Comparison of ENCODE assay signal across 8 cellular contexts in genomic region chr9:92762781-92763708, GRCh38. TPM values are rescaled to one million over a fixed set of nuclear protein-coding genes. Genes with fewer than 3 reads are reported as not detected.
DNase-seq lines count a peak whose midpoint lies in the region; ATAC-seq and TF ChIP-seq lines count a peak whose summit lies in the region.

No MANE protein-coding gene starts in this region.

- TF ChIP-seq POLR2A in right lobe of liver (IDR thresholded peaks at IDR 0.05) = no peak
- no peak for TF ChIP-seq POLR2A in tibial nerve (IDR thresholded peaks at IDR 0.05)

- in situ Hi-C loops in KBM-7 (cut with MboI; ENCODE audit: low pct_unique_long_range_greater_than_20kb, low sequenced_read_pairs) = no loop called here

- ATAC-seq in activated T-cell treated with anti-CD3 and anti-CD28 coated beads, Interleukin-2, amount 50 U/mL, for 4 hours = no peak
- ATAC-seq in right lobe of liver = no peak
- ATAC-seq in HG03196 (IDR thresholded peaks at IDR 0.05; ENCODE audit: unreplicated experiment) = no peak

- no peaks in the 10 kb centered on the region for H3K9me3 ChIP-seq in adipocyte (ENCODE audit: control insufficient read depth, low read length)
- no peaks in the 10 kb centered on the region for H3K9me3 ChIP-seq in right lobe of liver
- no peaks in the 10 kb centered on the region for H3K9me3 ChIP-seq in tibial nerve

- 53% methylated on average over 11 of the region's 19 CpGs for WGBS in right lobe of liver (ENCODE audit: insufficient coverage, low coverage, low lambda C conversion rate, missing lambda C conversion rate)
- 31 to 36% methylated on average over 18 of the region's 19 CpGs for WGBS in tibial nerve, 2 donors

- H3K4me1 ChIP-seq in adipocyte (ENCODE audit: control insufficient read depth, insufficient read depth, low read length) (peaks cover 40% of the 10 kb centered on the region), right lobe of liver (peaks cover 0 to 15% (median 3%) of the 10 kb centered on the region in 4 donors), tibial nerve (peaks cover 0 to 56% (median 39%) of the 10 kb centered on the region in 4 donors)

- no peaks in the 10 kb centered on the region for H3K9me3 Mint-ChIP-seq in activated T-cell treated with anti-CD3 and anti-CD28 coated beads, Interleukin-2, amount 50 U/mL, for 4 hours

- no peaks in the 10 kb centered on the region for H3K36me3 Mint-ChIP-seq in activated T-cell treated with anti-CD3 and anti-CD28 coated beads, Interleukin-2, amount 50 U/mL, for 4 hours (ENCODE audit: insufficient read depth)

- peak overlapping the region; percentile 90 for H3K9ac ChIP-seq in adipocyte (ENCODE audit: low read length)

- TF ChIP-seq EP300 in tibial nerve (IDR thresholded peaks at IDR 0.05) = no peak

- H3K27me3 ChIP-seq in adipocyte (replicated peaks; ENCODE audit: control insufficient read depth, insufficient read depth, low read length) = no peaks in the 10 kb centered on the region
- no peaks in the 10 kb centered on the region for H3K27me3 ChIP-seq in right lobe of liver
- H3K27me3 ChIP-seq in tibial nerve = no peaks in the 10 kb centered on the region

- DNase-seq in activated T-cell treated with anti-CD3 and anti-CD28 coated beads, Interleukin-2, amount 50 U/mL, for 4 hours = no peak
- DNase-seq in activated T-cell treated with anti-CD3 and anti-CD28 coated beads, Interleukin-2, amount 50 U/mL, for 1 hour = no peak
- DNase-seq in adipocyte (ENCODE audit: low read depth) (no peak), right lobe of liver (peak in 1 of 3 donors; percentile 44), tibial nerve (ENCODE audit: low spot score in 2 of 2) (no peak), KBM-7 (no peak)
- DNase-seq in activated CD4-positive, alpha-beta T cell treated with anti-CD3 and anti-CD28 coated beads, Interleukin-2, amount 50 U/mL, for 1 hour = no peak

- peak overlapping the region; percentile 94 for H3K4me3 ChIP-seq in adipocyte (ENCODE audit: low read length)
- H3K4me3 ChIP-seq in right lobe of liver = peak overlapping the region; percentile 86 to 96 (median 95)
- H3K4me3 ChIP-seq in tibial nerve = peak overlapping the region; percentile 75 to 97 (median 92)

- no peaks in the 10 kb centered on the region for H3K27me3 Mint-ChIP-seq in activated T-cell treated with anti-CD3 and anti-CD28 coated beads, Interleukin-2, amount 50 U/mL, for 4 hours (ENCODE audit: low read depth)

- peak overlapping the region in 1 of 3 donors; percentile 68 for H3K27ac ChIP-seq in right lobe of liver
- H3K27ac ChIP-seq in tibial nerve = peak overlapping the region; percentile 32 to 98 (median 84)

- H3K4me3 Mint-ChIP-seq in activated T-cell treated with anti-CD3 and anti-CD28 coated beads, Interleukin-2, amount 50 U/mL, for 4 hours = peak overlapping the region; percentile 95

- intact Hi-C loops in right lobe of liver (cut with DNase I) = loop anchor here in 1 of 2 donors (10.0 kb wide), 1 partner anchor 98 kb away; no protein-coding TSS in a partner anchor

- peaks cover 44% of the 10 kb centered on the region for H3K4me1 Mint-ChIP-seq in activated T-cell treated with anti-CD3 and anti-CD28 coated beads, Interleukin-2, amount 50 U/mL, for 4 hours (ENCODE audit: low read depth)

- no peaks in the 10 kb centered on the region for H3K36me3 ChIP-seq in adipocyte (ENCODE audit: control insufficient read depth, insufficient read depth, low read length, severe bottlenecking)
- no peaks in the 10 kb centered on the region for H3K36me3 ChIP-seq in right lobe of liver
- H3K36me3 ChIP-seq in tibial nerve = no peaks in the 10 kb centered on the region

- no peak for TF ChIP-seq CTCF in right lobe of liver (IDR thresholded peaks at IDR 0.05)
- no peak for TF ChIP-seq CTCF in tibial nerve (IDR thresholded peaks at IDR 0.05)

RNA-seq across cellular contexts. Expression of gene BICD2, which starts 1.6 kb away (rescaled TPM):
- total RNA-seq in activated T-cell treated with anti-CD3 and anti-CD28 coated beads, Interleukin-2, amount 50 U/mL, for 4 hours = 10 to 100 TPM; 29.3 to 32.3 (median 30.1) TPM
- 10 to 100 TPM in 3 of 6 experiments, 1 to 10 TPM in 3; 6.3 to 14.9 (median 9.8) TPM for total RNA-seq in right lobe of liver
- 10 to 100 TPM; 36.2 to 46.7 (median 41.6) TPM for total RNA-seq in tibial nerve
